ENCODE assay signal across 26 cellular contexts in genomic region chr11:126747315-126747714, GRCh38.
"Had no signal": no experiment of that assay in that cellular context is flagged by ENCODE, and none has a peak within 500 bp of the region (broad histone marks: within the 10 kb centered on the region; RNA-seq: fewer than 3 reads in every experiment).

No MANE protein-coding gene starts in this region.

- H3K9me3 Mint-ChIP-seq: activated CD4-positive, alpha-beta T cell treated with anti-CD3 and anti-CD28 coated beads, Interleukin-2, amount 10 ng/mL, durations not matched to agents 24 days and 14 days; activated CD8-positive, alpha-beta T cell treated with anti-CD3 and anti-CD28 coated beads for 36 hours; activated naive CD8-positive, alpha-beta T cell treated with anti-CD3 and anti-CD28 coated beads for 36 hours; activated T-helper 17 cell treated with anti-CD3 and anti-CD28 coated beads, Interleukin-2, amount 50 U/mL, for 72 hours; T-helper 2 cell treated with Interferon-gamma antibody and Interleukin-4, amounts not matched to agents 5 μg/mL and 100 μg/mL, for 36 hours had no signal

- H3K4me1 Mint-ChIP-seq: activated CD4-positive, alpha-beta T cell treated with anti-CD3 and anti-CD28 coated beads, Interleukin-2, amount 10 ng/mL, durations not matched to agents 24 days and 14 days; activated naive CD8-positive, alpha-beta T cell treated with anti-CD3 and anti-CD28 coated beads for 36 hours; activated T-helper 17 cell treated with anti-CD3 and anti-CD28 coated beads, Interleukin-2, amount 50 U/mL, for 72 hours had no signal

- ATAC-seq: activated CD8-positive, alpha-beta T cell treated with anti-CD3 and anti-CD28 coated beads for 36 hours; activated T-cell treated with anti-CD3 and anti-CD28 coated beads, Interleukin-2, amount 50 U/mL, for 72 hours; PC-3 had no signal

- DNase-seq: activated CD4-positive, alpha-beta T cell treated with anti-CD3 and anti-CD28 coated beads, Interleukin-2, amount 10 ng/mL, durations not matched to agents 24 days and 14 days; activated CD4-positive, alpha-beta T cell treated with anti-CD3 and anti-CD28 coated beads, Interleukin-2, amount 50 U/mL, for 4 hours; activated CD8-positive, alpha-beta T cell treated with anti-CD3 and anti-CD28 coated beads for 36 hours; activated effector memory CD4-positive, alpha-beta T cell treated with anti-CD3 and anti-CD28 coated beads, Interleukin-2, amount 50 U/mL, for 16 hours; activated naive CD4-positive, alpha-beta T cell; activated naive CD4-positive, alpha-beta T cell treated with anti-CD3 and anti-CD28 coated beads, Interleukin-2, amount 50 U/mL, for 16 hours; activated naive CD8-positive, alpha-beta T cell treated with anti-CD3 and anti-CD28 coated beads for 36 hours; activated T-cell treated with anti-CD3 and anti-CD28 coated beads, Interleukin-2, amount 50 U/mL, for 1 hour; activated T-cell treated with anti-CD3 and anti-CD28 coated beads, Interleukin-2, amount 50 U/mL, for 72 hours; amniotic stem cell; aorta; KG1; NCI-H1092 treated with DMSO at 0.1 percent for 48 hours; NCI-H1417; NCI-H146; NCI-H187 treated with DMSO at 0.1 percent for 48 hours; NCI-H2081 treated with DMSO at 0.1 percent for 48 hours; NCI-H345; NCI-H524 treated with DMSO at 0.1 percent for 48 hours; PC-3; Peyer's patch; RPMI8226; SHP77 treated with DMSO at 0.1 percent for 48 hours had no signal

- H3K27ac ChIP-seq: Peyer's patch, SJSA1 had no signal

- H3K4me3 Mint-ChIP-seq: activated CD4-positive, alpha-beta T cell treated with anti-CD3 and anti-CD28 coated beads, Interleukin-2, amount 10 ng/mL, durations not matched to agents 24 days and 14 days; activated CD8-positive, alpha-beta T cell treated with anti-CD3 and anti-CD28 coated beads for 36 hours; activated naive CD8-positive, alpha-beta T cell treated with anti-CD3 and anti-CD28 coated beads for 36 hours; activated T-cell treated with anti-CD3 and anti-CD28 coated beads, Interleukin-2, amount 50 U/mL, for 72 hours; activated T-helper 17 cell treated with anti-CD3 and anti-CD28 coated beads, Interleukin-2, amount 50 U/mL, for 72 hours; T-helper 2 cell treated with Interferon-gamma antibody and Interleukin-4, amounts not matched to agents 5 μg/mL and 100 μg/mL, for 36 hours had no signal

- H3K27me3 Mint-ChIP-seq: activated CD4-positive, alpha-beta T cell treated with anti-CD3 and anti-CD28 coated beads, Interleukin-2, amount 10 ng/mL, durations not matched to agents 24 days and 14 days; activated CD8-positive, alpha-beta T cell treated with anti-CD3 and anti-CD28 coated beads for 36 hours; activated naive CD8-positive, alpha-beta T cell treated with anti-CD3 and anti-CD28 coated beads for 36 hours had no signal

- H3K27ac Mint-ChIP-seq: activated CD4-positive, alpha-beta T cell treated with anti-CD3 and anti-CD28 coated beads, Interleukin-2, amount 10 ng/mL, durations not matched to agents 24 days and 14 days; activated CD8-positive, alpha-beta T cell treated with anti-CD3 and anti-CD28 coated beads for 36 hours; activated naive CD8-positive, alpha-beta T cell treated with anti-CD3 and anti-CD28 coated beads for 36 hours; activated T-cell treated with anti-CD3 and anti-CD28 coated beads, Interleukin-2, amount 50 U/mL, for 72 hours; activated T-helper 17 cell treated with anti-CD3 and anti-CD28 coated beads, Interleukin-2, amount 50 U/mL, for 72 hours; T-helper 2 cell treated with Interferon-gamma antibody and Interleukin-4, amounts not matched to agents 5 μg/mL and 100 μg/mL, for 36 hours had no signal

- H3K36me3 Mint-ChIP-seq: activated naive CD8-positive, alpha-beta T cell treated with anti-CD3 and anti-CD28 coated beads for 36 hours had no signal

- H3K4me3 ChIP-seq: Peyer's patch, SJSA1 had no signal

- H3K36me3 ChIP-seq: Peyer's patch, SJSA1 had no signal

- H3K9me3 ChIP-seq: Peyer's patch, SJSA1 had no signal

- H3K27me3 ChIP-seq: Peyer's patch, SJSA1 had no signal

- H3K4me1 ChIP-seq: Peyer's patch, SJSA1 had no signal
